1 cellular context compared by ENCODE assay signal in the genomic region with DNA sequence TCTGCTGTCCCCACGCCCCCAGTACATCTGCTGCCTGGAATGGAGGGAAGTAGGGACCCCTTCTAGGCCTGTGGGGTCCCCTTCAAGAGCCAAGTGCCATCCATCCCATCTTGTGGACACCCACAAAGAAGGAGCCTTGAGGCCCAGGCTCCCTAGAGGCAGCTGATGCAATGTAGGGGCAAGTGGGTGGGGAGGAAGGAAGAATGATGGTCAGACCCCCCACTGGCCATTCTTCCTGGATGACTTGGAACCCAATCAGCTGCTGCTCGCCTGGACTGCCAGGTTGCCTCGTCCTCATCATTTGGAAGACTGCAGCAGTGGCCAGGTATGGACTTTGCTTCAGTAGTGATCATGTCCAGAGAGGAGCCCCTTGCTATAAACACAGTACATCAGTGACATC.
TF ChIP-seq lines count a peak whose summit lies in the region.

No MANE protein-coding gene starts in this region.

TF ChIP-seq in H1, 55 proteins besides CTCF, POLR2A, EP300 and RAD21 (continued from another document):
- TF ChIP-seq, protein P1, sequence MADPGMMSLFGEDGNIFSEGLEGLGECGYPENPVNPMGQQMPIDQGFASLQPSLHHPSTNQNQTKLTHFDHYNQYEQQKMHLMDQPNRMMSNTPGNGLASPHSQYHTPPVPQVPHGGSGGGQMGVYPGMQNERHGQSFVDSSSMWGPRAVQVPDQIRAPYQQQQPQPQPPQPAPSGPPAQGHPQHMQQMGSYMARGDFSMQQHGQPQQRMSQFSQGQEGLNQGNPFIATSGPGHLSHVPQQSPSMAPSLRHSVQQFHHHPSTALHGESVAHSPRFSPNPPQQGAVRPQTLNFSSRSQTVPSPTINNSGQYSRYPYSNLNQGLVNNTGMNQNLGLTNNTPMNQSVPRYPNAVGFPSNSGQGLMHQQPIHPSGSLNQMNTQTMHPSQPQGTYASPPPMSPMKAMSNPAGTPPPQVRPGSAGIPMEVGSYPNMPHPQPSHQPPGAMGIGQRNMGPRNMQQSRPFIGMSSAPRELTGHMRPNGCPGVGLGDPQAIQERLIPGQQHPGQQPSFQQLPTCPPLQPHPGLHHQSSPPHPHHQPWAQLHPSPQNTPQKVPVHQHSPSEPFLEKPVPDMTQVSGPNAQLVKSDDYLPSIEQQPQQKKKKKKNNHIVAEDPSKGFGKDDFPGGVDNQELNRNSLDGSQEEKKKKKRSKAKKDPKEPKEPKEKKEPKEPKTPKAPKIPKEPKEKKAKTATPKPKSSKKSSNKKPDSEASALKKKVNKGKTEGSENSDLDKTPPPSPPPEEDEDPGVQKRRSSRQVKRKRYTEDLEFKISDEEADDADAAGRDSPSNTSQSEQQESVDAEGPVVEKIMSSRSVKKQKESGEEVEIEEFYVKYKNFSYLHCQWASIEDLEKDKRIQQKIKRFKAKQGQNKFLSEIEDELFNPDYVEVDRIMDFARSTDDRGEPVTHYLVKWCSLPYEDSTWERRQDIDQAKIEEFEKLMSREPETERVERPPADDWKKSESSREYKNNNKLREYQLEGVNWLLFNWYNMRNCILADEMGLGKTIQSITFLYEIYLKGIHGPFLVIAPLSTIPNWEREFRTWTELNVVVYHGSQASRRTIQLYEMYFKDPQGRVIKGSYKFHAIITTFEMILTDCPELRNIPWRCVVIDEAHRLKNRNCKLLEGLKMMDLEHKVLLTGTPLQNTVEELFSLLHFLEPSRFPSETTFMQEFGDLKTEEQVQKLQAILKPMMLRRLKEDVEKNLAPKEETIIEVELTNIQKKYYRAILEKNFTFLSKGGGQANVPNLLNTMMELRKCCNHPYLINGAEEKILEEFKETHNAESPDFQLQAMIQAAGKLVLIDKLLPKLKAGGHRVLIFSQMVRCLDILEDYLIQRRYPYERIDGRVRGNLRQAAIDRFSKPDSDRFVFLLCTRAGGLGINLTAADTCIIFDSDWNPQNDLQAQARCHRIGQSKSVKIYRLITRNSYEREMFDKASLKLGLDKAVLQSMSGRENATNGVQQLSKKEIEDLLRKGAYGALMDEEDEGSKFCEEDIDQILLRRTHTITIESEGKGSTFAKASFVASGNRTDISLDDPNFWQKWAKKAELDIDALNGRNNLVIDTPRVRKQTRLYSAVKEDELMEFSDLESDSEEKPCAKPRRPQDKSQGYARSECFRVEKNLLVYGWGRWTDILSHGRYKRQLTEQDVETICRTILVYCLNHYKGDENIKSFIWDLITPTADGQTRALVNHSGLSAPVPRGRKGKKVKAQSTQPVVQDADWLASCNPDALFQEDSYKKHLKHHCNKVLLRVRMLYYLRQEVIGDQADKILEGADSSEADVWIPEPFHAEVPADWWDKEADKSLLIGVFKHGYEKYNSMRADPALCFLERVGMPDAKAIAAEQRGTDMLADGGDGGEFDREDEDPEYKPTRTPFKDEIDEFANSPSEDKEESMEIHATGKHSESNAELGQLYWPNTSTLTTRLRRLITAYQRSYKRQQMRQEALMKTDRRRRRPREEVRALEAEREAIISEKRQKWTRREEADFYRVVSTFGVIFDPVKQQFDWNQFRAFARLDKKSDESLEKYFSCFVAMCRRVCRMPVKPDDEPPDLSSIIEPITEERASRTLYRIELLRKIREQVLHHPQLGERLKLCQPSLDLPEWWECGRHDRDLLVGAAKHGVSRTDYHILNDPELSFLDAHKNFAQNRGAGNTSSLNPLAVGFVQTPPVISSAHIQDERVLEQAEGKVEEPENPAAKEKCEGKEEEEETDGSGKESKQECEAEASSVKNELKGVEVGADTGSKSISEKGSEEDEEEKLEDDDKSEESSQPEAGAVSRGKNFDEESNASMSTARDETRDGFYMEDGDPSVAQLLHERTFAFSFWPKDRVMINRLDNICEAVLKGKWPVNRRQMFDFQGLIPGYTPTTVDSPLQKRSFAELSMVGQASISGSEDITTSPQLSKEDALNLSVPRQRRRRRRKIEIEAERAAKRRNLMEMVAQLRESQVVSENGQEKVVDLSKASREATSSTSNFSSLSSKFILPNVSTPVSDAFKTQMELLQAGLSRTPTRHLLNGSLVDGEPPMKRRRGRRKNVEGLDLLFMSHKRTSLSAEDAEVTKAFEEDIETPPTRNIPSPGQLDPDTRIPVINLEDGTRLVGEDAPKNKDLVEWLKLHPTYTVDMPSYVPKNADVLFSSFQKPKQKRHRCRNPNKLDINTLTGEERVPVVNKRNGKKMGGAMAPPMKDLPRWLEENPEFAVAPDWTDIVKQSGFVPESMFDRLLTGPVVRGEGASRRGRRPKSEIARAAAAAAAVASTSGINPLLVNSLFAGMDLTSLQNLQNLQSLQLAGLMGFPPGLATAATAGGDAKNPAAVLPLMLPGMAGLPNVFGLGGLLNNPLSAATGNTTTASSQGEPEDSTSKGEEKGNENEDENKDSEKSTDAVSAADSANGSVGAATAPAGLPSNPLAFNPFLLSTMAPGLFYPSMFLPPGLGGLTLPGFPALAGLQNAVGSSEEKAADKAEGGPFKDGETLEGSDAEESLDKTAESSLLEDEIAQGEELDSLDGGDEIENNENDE (IDR thresholded peaks at IDR 0.05; ENCODE audit: insufficient replicate concordance, low read length): no peak
- no peak for TF ChIP-seq CHD2 (IDR thresholded peaks at IDR 0.05; ENCODE audit: low read length)
- no peak for TF ChIP-seq FOSL1 (IDR thresholded peaks at IDR 0.05; ENCODE audit: insufficient read depth, low read depth, low read length)
- no peak for TF ChIP-seq CEBPB (IDR thresholded peaks at IDR 0.05; ENCODE audit: low read depth, low read length)
- TF ChIP-seq, protein P2, sequence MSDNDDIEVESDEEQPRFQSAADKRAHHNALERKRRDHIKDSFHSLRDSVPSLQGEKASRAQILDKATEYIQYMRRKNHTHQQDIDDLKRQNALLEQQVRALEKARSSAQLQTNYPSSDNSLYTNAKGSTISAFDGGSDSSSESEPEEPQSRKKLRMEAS (IDR thresholded peaks at IDR 0.05): no peak
- no peak for TF ChIP-seq ZNF274 (IDR thresholded peaks at IDR 0.05; ENCODE audit: borderline replicate concordance, extremely low read depth, low read length)
- TF ChIP-seq EGR1 (IDR thresholded peaks at IDR 0.05; ENCODE audit: borderline replicate concordance, low read depth, low read length): no peak
- no peak for TF ChIP-seq CHD1 (IDR thresholded peaks at IDR 0.05; ENCODE audit: low read depth, low read length)
- TF ChIP-seq BACH1 (IDR thresholded peaks at IDR 0.05; ENCODE audit: low read length): no peak
- no peak for TF ChIP-seq CREB1 (IDR thresholded peaks at IDR 0.05)
- TF ChIP-seq SP4 (IDR thresholded peaks at IDR 0.05; ENCODE audit: low read length): no peak
- TF ChIP-seq RXRA (IDR thresholded peaks at IDR 0.05; ENCODE audit: insufficient read depth, low read depth, low read length): no peak
